1 cellular context compared by ENCODE assay signal in genomic region chr1:39183503-39184353, GRCh38.
TF ChIP-seq lines count a peak whose summit lies in the region.

No MANE protein-coding gene starts in this region.

TF ChIP-seq in HepG2, 621 proteins besides CTCF, POLR2A, EP300 and RAD21 (continued from another document and continues in another):
- TF ChIP-seq UBTF (CRISPR knock-in tag; IDR thresholded peaks at IDR 0.05): no peak
- TF ChIP-seq PCBP1 (IDR thresholded peaks at IDR 0.05; ENCODE audit: borderline replicate concordance, low read depth, low read length): no peak
- no peak for TF ChIP-seq ZNF333 (CRISPR knock-in tag; IDR thresholded peaks at IDR 0.05; ENCODE audit: borderline replicate concordance)
- TF ChIP-seq JDP2 (CRISPR knock-in tag; IDR thresholded peaks at IDR 0.05; ENCODE audit: borderline replicate concordance): no peak
- TF ChIP-seq POLR2AphosphoS2 (IDR thresholded peaks at IDR 0.05; ENCODE audit: low read depth, low read length): no peak
- TF ChIP-seq GZF1 (CRISPR knock-in tag; IDR thresholded peaks at IDR 0.05): no peak
- no peak for TF ChIP-seq BRF2 (CRISPR knock-in tag; IDR thresholded peaks at IDR 0.05)
- peak; percentile 34; the same call in 1 of the 2 replicates for TF ChIP-seq ELF1 (CRISPR knock-in tag; IDR thresholded peaks at IDR 0.05)
- TF ChIP-seq ZNF567 (CRISPR knock-in tag; IDR thresholded peaks at IDR 0.05; ENCODE audit: borderline replicate concordance): no peak
- TF ChIP-seq SRSF9 (IDR thresholded peaks at IDR 0.05; ENCODE audit: borderline replicate concordance, insufficient read depth, low read depth, low read length, poor library complexity, severe bottlenecking): no peak
- no peak for TF ChIP-seq CREB3 (CRISPR knock-in tag; IDR thresholded peaks at IDR 0.05)
- no peak for TF ChIP-seq ZNF318 (CRISPR knock-in tag; IDR thresholded peaks at IDR 0.05)
- TF ChIP-seq FOXC1 (CRISPR knock-in tag; IDR thresholded peaks at IDR 0.05; ENCODE audit: borderline replicate concordance): no peak
- no peak for TF ChIP-seq KAT7 (CRISPR knock-in tag; IDR thresholded peaks at IDR 0.05; ENCODE audit: borderline replicate concordance)
- TF ChIP-seq MIER3 (CRISPR knock-in tag; IDR thresholded peaks at IDR 0.05; ENCODE audit: borderline replicate concordance): no peak
- 0 out of 4 replicates have a peak, but pooled peaks of 1 of the 2 experiments have one; percentile 16 for TF ChIP-seq HMGXB4 (CRISPR knock-in tag; IDR thresholded peaks at IDR 0.05; ENCODE audit: borderline replicate concordance in 1 of 2, low read depth in 1 of 2)
- peak; percentile 51; the same call in 1 of the 2 replicates for TF ChIP-seq ZNF281 (CRISPR knock-in tag; IDR thresholded peaks at IDR 0.05; ENCODE audit: borderline replicate concordance)
- TF ChIP-seq HMGXB3 (CRISPR knock-in tag; IDR thresholded peaks at IDR 0.05; ENCODE audit: borderline replicate concordance): no peak
- no peak for TF ChIP-seq NFATC3 (CRISPR knock-in tag; IDR thresholded peaks at IDR 0.05)
- TF ChIP-seq RXRB (CRISPR knock-in tag; IDR thresholded peaks at IDR 0.05; ENCODE audit: borderline replicate concordance): no peak
- no peak for TF ChIP-seq POLR2AphosphoS5 (IDR thresholded peaks at IDR 0.05; ENCODE audit: low read depth, low read length)
- TF ChIP-seq HNF4G (IDR thresholded peaks at IDR 0.05; ENCODE audit: borderline replicate concordance, low read depth, low read length): no peak
- no peak for TF ChIP-seq HNF4G (CRISPR knock-in tag; IDR thresholded peaks at IDR 0.05; ENCODE audit: borderline replicate concordance, low read depth)
- peak; percentile 77; the same call in 1 of the 2 replicates for TF ChIP-seq MEIS2 (CRISPR knock-in tag; IDR thresholded peaks at IDR 0.05)
- no peak for TF ChIP-seq ZNF75D (CRISPR knock-in tag; IDR thresholded peaks at IDR 0.05; ENCODE audit: borderline replicate concordance)
- TF ChIP-seq MBD4 (IDR thresholded peaks at IDR 0.05; ENCODE audit: borderline replicate concordance, low read length): no peak
- no peak for TF ChIP-seq POGZ (CRISPR knock-in tag; IDR thresholded peaks at IDR 0.05)
- TF ChIP-seq ZMAT3 (CRISPR knock-in tag; conservative IDR thresholded peaks at IDR 0.05): no peak
- no peak for TF ChIP-seq LBX2 (CRISPR knock-in tag; IDR thresholded peaks at IDR 0.05; ENCODE audit: borderline replicate concordance)
- no peak for TF ChIP-seq IKZF4 (CRISPR knock-in tag; IDR thresholded peaks at IDR 0.05; ENCODE audit: borderline replicate concordance, low read depth, not compliant biosample characterization)
- no peak for TF ChIP-seq ZNF235 (CRISPR knock-in tag; IDR thresholded peaks at IDR 0.05; ENCODE audit: borderline replicate concordance)
- TF ChIP-seq ZNF296 (CRISPR knock-in tag; conservative IDR thresholded peaks at IDR 0.05): no peak
- no peak for TF ChIP-seq ZNF234 (CRISPR knock-in tag; conservative IDR thresholded peaks at IDR 0.05)
